ENCODE assay signal across 8 cellular contexts in the genomic region with DNA sequence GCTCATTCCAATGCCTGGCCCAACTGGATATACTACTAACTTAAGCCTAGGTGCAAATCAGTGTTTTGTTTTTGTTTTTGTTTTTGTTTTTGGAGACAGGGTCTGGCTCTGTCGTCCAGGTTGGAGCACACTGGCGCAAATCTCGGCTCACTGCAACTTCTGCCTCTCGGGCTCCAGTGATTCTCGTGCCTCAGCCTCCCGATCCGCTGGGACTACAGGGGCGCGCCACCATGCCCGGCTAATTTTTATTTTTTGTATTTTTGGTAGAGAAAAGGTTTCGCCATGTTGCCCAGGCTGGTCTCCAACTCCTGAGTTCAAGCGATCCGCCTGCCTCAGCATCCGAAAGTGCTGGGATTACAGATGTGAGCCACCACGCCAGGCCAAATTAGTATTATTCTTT. TPM values are rescaled to one million over a fixed set of nuclear protein-coding genes. Genes with fewer than 3 reads are reported as not detected.
DNase-seq lines count a peak whose midpoint lies in the region; ATAC-seq, FAIRE-seq and TF ChIP-seq lines count a peak whose summit lies in the region.

No MANE protein-coding gene starts in this region.

- H3K9me1 ChIP-seq in keratinocyte (ENCODE audit: control insufficient read depth, extremely low read depth, insufficient read depth, low read length) = no peaks in the 10 kb centered on the region

- DNase-seq in activated naive CD4-positive, alpha-beta T cell (lab: John Stamatoyannopoulos, UW) = no peak
- DNase-seq in keratinocyte (ENCODE audit: low read depth, low spot score) = no peak
- no peak for DNase-seq in tibial nerve (ENCODE audit: low spot score in 2 of 2)
- DNase-seq in HCEC 1CT = no peak
- DNase-seq in posterior cingulate gyrus = no peak

- no peak overlapping the region for H2AFZ ChIP-seq in keratinocyte (ENCODE audit: control insufficient read depth, low read length)

- peaks cover 62% of the 10 kb centered on the region for H3K4me1 Mint-ChIP-seq in activated naive CD4-positive, alpha-beta T cell treated with anti-CD3 and anti-CD28 coated beads, Interleukin-2, amount 50 U/mL, for 24 hours
- peaks cover 58% of the 10 kb centered on the region for H3K4me1 Mint-ChIP-seq in activated naive CD8-positive, alpha-beta T cell (ENCODE audit: low read depth)

- TF ChIP-seq CTCF in keratinocyte (optimal IDR thresholded peaks at IDR 0.05 in 1 of 3, IDR thresholded peaks at IDR 0.05 in 1 of 3, conservative IDR thresholded peaks at IDR 0.05 in 1 of 3; ENCODE audit: extremely low read depth in 1 of 3, insufficient read depth in 2 of 3, low read length in 3 of 3) (no peak), tibial nerve (IDR thresholded peaks at IDR 0.05) (no peak)

- no peak for TF ChIP-seq EP300 in tibial nerve (IDR thresholded peaks at IDR 0.05)

- H3K27ac ChIP-seq in keratinocyte (ENCODE audit: control insufficient read depth, insufficient read depth, low read length) (peak overlapping the region; percentile 33), tibial nerve (peak overlapping the region in 2 of 4 donors; percentile 93 to 97)

- peaks cover 0 to 2% of the 10 kb centered on the region in 2 experiments for H3K36me3 ChIP-seq in keratinocyte (ENCODE audit: control insufficient read depth in 2 of 2, extremely low read depth in 1 of 2, insufficient read depth in 2 of 2, low read length in 2 of 2)
- H3K36me3 ChIP-seq in tibial nerve = peaks cover 0 to 23% (median 0%) of the 10 kb centered on the region in 3 donors

- H3K9me3 Mint-ChIP-seq in activated naive CD4-positive, alpha-beta T cell treated with anti-CD3 and anti-CD28 coated beads, Interleukin-2, amount 50 U/mL, for 24 hours = no peaks in the 10 kb centered on the region
- no peaks in the 10 kb centered on the region for H3K9me3 Mint-ChIP-seq in activated naive CD8-positive, alpha-beta T cell (ENCODE audit: low read depth)

- dilution Hi-C loops in keratinocyte (cut with MboI; ENCODE audit: extremely low pct_ligation_motif_present, low sequenced_read_pairs) = loop anchor here (5.0 kb wide), 1 partner anchor 47 kb away; no protein-coding TSS in a partner anchor

- H3K27ac Mint-ChIP-seq in activated naive CD4-positive, alpha-beta T cell treated with anti-CD3 and anti-CD28 coated beads, Interleukin-2, amount 50 U/mL, for 24 hours = no peak overlapping the region
- peak overlapping the region; percentile 41 for H3K27ac Mint-ChIP-seq in activated naive CD8-positive, alpha-beta T cell

- FAIRE-seq in keratinocyte (lab: Jason Lieb, UNC) = no peak

- no peaks in the 10 kb centered on the region for H4K20me1 ChIP-seq in keratinocyte (ENCODE audit: control insufficient read depth, extremely low read depth, insufficient read depth, low read length)

- H3K4me2 ChIP-seq in keratinocyte (ENCODE audit: control insufficient read depth, extremely low read depth, insufficient read depth, low read depth, low read length) = peak overlapping the region; percentile 85

- no peak for TF ChIP-seq POLR2A in tibial nerve (IDR thresholded peaks at IDR 0.05)

- ATAC-seq in GM21529 (IDR thresholded peaks at IDR 0.05; ENCODE audit: unreplicated experiment) = no peak

- peak overlapping the region; percentile 5 for H3K9ac ChIP-seq in keratinocyte (ENCODE audit: control insufficient read depth, extremely low read depth, insufficient read depth, low read length)

- no peaks in the 10 kb centered on the region for H3K27me3 ChIP-seq in keratinocyte (ENCODE audit: control insufficient read depth, extremely low read depth, insufficient read depth, low read length)
- H3K27me3 ChIP-seq in tibial nerve = no peaks in the 10 kb centered on the region

- peaks cover 20% of the 10 kb centered on the region for H3K4me1 ChIP-seq in keratinocyte (ENCODE audit: control insufficient read depth, extremely low read depth, insufficient read depth, low read length)
- peaks cover 0 to 59% (median 30%) of the 10 kb centered on the region in 4 donors for H3K4me1 ChIP-seq in tibial nerve

- H3K9me3 ChIP-seq in keratinocyte (ENCODE audit: control insufficient read depth, low read depth, low read length) (no peaks in the 10 kb centered on the region), tibial nerve (no peaks in the 10 kb centered on the region)

- no peaks in the 10 kb centered on the region for H3K27me3 Mint-ChIP-seq in activated naive CD4-positive, alpha-beta T cell treated with anti-CD3 and anti-CD28 coated beads, Interleukin-2, amount 50 U/mL, for 24 hours
- no peaks in the 10 kb centered on the region for H3K27me3 Mint-ChIP-seq in activated naive CD8-positive, alpha-beta T cell

- 87 to 92% methylated on average over 15 of the region's 15 CpGs for WGBS in tibial nerve, 2 donors

- peak overlapping the region; percentile 75 for H3K4me3 Mint-ChIP-seq in activated naive CD4-positive, alpha-beta T cell treated with anti-CD3 and anti-CD28 coated beads, Interleukin-2, amount 50 U/mL, for 24 hours
- H3K4me3 Mint-ChIP-seq in activated naive CD8-positive, alpha-beta T cell = peak overlapping the region; percentile 68

- peaks cover 49% of the 10 kb centered on the region for H3K79me2 ChIP-seq in keratinocyte (ENCODE audit: control insufficient read depth, insufficient read depth, low read length)

- intact Hi-C loops in posterior cingulate gyrus (cut with DNase I) = loop anchor here (10.0 kb wide), 1 partner anchor 239 kb away; the partner anchor contains the start of gene MRPS16

- H3K4me3 ChIP-seq in keratinocyte (ENCODE audit: control insufficient read depth in 2 of 3, extremely low read depth in 1 of 3, insufficient read depth in 2 of 3, low read depth in 1 of 3, low read length in 3 of 3) = peak overlapping the region; percentile 11 to 89 (median 85)
- peak overlapping the region in 3 of 4 donors; percentile 82 to 93 (median 91) for H3K4me3 ChIP-seq in tibial nerve

- peaks cover 6% of the 10 kb centered on the region for H3K36me3 Mint-ChIP-seq in activated naive CD4-positive, alpha-beta T cell treated with anti-CD3 and anti-CD28 coated beads, Interleukin-2, amount 50 U/mL, for 24 hours
- peaks cover 4% of the 10 kb centered on the region for H3K36me3 Mint-ChIP-seq in activated naive CD8-positive, alpha-beta T cell

RNA-seq across cellular contexts. Expression of gene PPP3CB, which starts 1.6 kb away (rescaled TPM):
- polyA plus RNA-seq in keratinocyte = 14.8 to 23.5 TPM (median 20.6 TPM) in 3 replicates
- 21.2 TPM for polyA plus RNA-seq in keratinocyte (2011; ENCODE audit: low read depth)
- polyA plus RNA-seq in keratinocyte (2011; cell fraction: cytosol; rRNA removed) = 23.6 and 30.6 TPM in 2 replicates
- 22.4 and 28.4 TPM in 2 replicates for polyA plus RNA-seq in keratinocyte (2011; cell fraction: nucleus; rRNA removed)
- 19.9 and 27.8 TPM in 2 replicates for polyA plus RNA-seq in keratinocyte (2012; ENCODE audit: low replicate concordance)
- 10.9 to 23.1 TPM (median 13.2 TPM) in 3 replicates for polyA minus RNA-seq in keratinocyte
- 8.2 TPM for polyA minus RNA-seq in keratinocyte (2011; cell fraction: cytosol; rRNA and poly(A)+ RNA removed)
- 8.9 and 22.4 TPM in 2 replicates for polyA minus RNA-seq in keratinocyte (2011; cell fraction: nucleus; rRNA and poly(A)+ RNA removed)
- total RNA-seq in tibial nerve = 10 to 100 TPM; 47.1 to 75.6 (median 68.0) TPM
